Comparison of ENCODE assay signal across 1 cellular context in genomic region chr2:175913849-175914743, GRCh38.
TF ChIP-seq lines count a peak whose summit lies in the region.
"Not testable (repeated sequence)": the region's sequence is repeated elsewhere in the genome, so short reads cannot be mapped to it uniquely, and the experiment has no call there.

No MANE protein-coding gene starts in this region.

TF ChIP-seq in HepG2, 621 proteins besides CTCF, POLR2A, EP300 and RAD21 (continued from another document and continues in another):
- TF ChIP-seq ZNF501 (CRISPR knock-in tag; IDR thresholded peaks at IDR 0.05) (peak; percentile 78), DMAP1 (CRISPR knock-in tag; IDR thresholded peaks at IDR 0.05) (peak; percentile 84), SALL1 (CRISPR knock-in tag; IDR thresholded peaks at IDR 0.05) (peak; percentile 81), YEATS4 (CRISPR knock-in tag; IDR thresholded peaks at IDR 0.05; ENCODE audit: borderline replicate concordance) (peak; percentile 83), NCOR1 (IDR thresholded peaks at IDR 0.05; ENCODE audit: borderline replicate concordance, low read length) (peak; percentile 62; the same call in 1 of the 2 replicates), ZNF329 (CRISPR knock-in tag; IDR thresholded peaks at IDR 0.05; ENCODE audit: low read depth) (peak; percentile 75; the same call in 1 of the 2 replicates), NR2F6 (CRISPR knock-in tag; IDR thresholded peaks at IDR 0.05) (0 out of 2 replicates have a peak, but pooled peaks have one; percentile 46), SMC3 (IDR thresholded peaks at IDR 0.05; ENCODE audit: low read length) (peak; percentile 28; the same call in 1 of the 2 replicates), YEATS2 (CRISPR knock-in tag; IDR thresholded peaks at IDR 0.05; ENCODE audit: borderline replicate concordance) (peak; percentile 42; the same call in 1 of the 2 replicates), ZSCAN29 (CRISPR knock-in tag; conservative IDR thresholded peaks at IDR 0.05) (peak; percentile 77; the same call in 1 of the 2 replicates), HDAC2 (CRISPR knock-in tag; IDR thresholded peaks at IDR 0.05) (peak; percentile 44; the same call in 1 of the 2 replicates), FOXP4 (CRISPR knock-in tag; IDR thresholded peaks at IDR 0.05) (peak; percentile 93), ZKSCAN8 (CRISPR knock-in tag; IDR thresholded peaks at IDR 0.05; ENCODE audit: borderline replicate concordance) (peak; percentile 44; the same call in 1 of the 2 replicates), ZNF275 (CRISPR knock-in tag; IDR thresholded peaks at IDR 0.05; ENCODE audit: borderline replicate concordance) (peak; percentile 42; the same call in 1 of the 2 replicates), ZNF773 (CRISPR knock-in tag; IDR thresholded peaks at IDR 0.05; ENCODE audit: borderline replicate concordance) (0 out of 2 replicates have a peak, but pooled peaks have one; percentile 30), MTA1 (CRISPR knock-in tag; IDR thresholded peaks at IDR 0.05; ENCODE audit: borderline replicate concordance) (0 out of 2 replicates have a peak, but pooled peaks have one; percentile 38), FOXA1 (IDR thresholded peaks at IDR 0.05) (peak; percentile 53; the same call in 1 of the 2 replicates), FOXA1 (CRISPR knock-in tag; IDR thresholded peaks at IDR 0.05) (peak; percentile 91), ZGPAT (CRISPR knock-in tag; IDR thresholded peaks at IDR 0.05) (peak; percentile 84; the same call in 1 of the 2 replicates), NR0B2 (CRISPR knock-in tag; IDR thresholded peaks at IDR 0.05) (peak; percentile 56; the same call in 1 of the 2 replicates), ZNF256 (CRISPR knock-in tag; conservative IDR thresholded peaks at IDR 0.05) (0 out of 2 replicates have a peak, but pooled peaks have one; percentile 60), ARID2 (CRISPR knock-in tag; IDR thresholded peaks at IDR 0.05; ENCODE audit: borderline replicate concordance) (0 out of 2 replicates have a peak, but pooled peaks have one; percentile 55), ZBTB38 (CRISPR knock-in tag; IDR thresholded peaks at IDR 0.05) (peak; percentile 46), ZNF563 (CRISPR knock-in tag; IDR thresholded peaks at IDR 0.05) (peak; percentile 78; the same call in 1 of the 2 replicates), ZNF788 (CRISPR knock-in tag; IDR thresholded peaks at IDR 0.05; ENCODE audit: borderline replicate concordance) (peak; percentile 61; the same call in 1 of the 2 replicates), MIXL1 (CRISPR knock-in tag; IDR thresholded peaks at IDR 0.05) (peak; percentile 63; the same call in 1 of the 2 replicates), HOXD1 (CRISPR knock-in tag; IDR thresholded peaks at IDR 0.05) (peak; percentile 41; the same call in 1 of the 2 replicates), REPIN1 (CRISPR knock-in tag; IDR thresholded peaks at IDR 0.05; ENCODE audit: borderline replicate concordance, low read depth) (peak; percentile 81; the same call in 1 of the 2 replicates), ZNF747 (CRISPR knock-in tag; IDR thresholded peaks at IDR 0.05; ENCODE audit: borderline replicate concordance) (peak; percentile 72; the same call in 1 of the 2 replicates), ZSCAN20 (CRISPR knock-in tag; IDR thresholded peaks at IDR 0.05; ENCODE audit: borderline replicate concordance) (0 out of 2 replicates have a peak, but pooled peaks have one; percentile 54), ARID5B (CRISPR knock-in tag; IDR thresholded peaks at IDR 0.05) (peak; percentile 88), ZFX (CRISPR knock-in tag; IDR thresholded peaks at IDR 0.05; ENCODE audit: low read depth) (peak; percentile 39; the same call in 1 of the 2 replicates), EHMT2 (IDR thresholded peaks at IDR 0.05; ENCODE audit: borderline replicate concordance, low read depth, low read length) (peak; percentile 57; the same call in 1 of the 2 replicates), MTF2 (CRISPR knock-in tag; IDR thresholded peaks at IDR 0.05; ENCODE audit: borderline replicate concordance) (peak; percentile 55; the same call in 1 of the 2 replicates), ZNF567 (CRISPR knock-in tag; IDR thresholded peaks at IDR 0.05; ENCODE audit: borderline replicate concordance) (peak; percentile 96; the same call in 1 of the 2 replicates), RXRB (CRISPR knock-in tag; IDR thresholded peaks at IDR 0.05; ENCODE audit: borderline replicate concordance) (peak; percentile 76), POGZ (CRISPR knock-in tag; IDR thresholded peaks at IDR 0.05) (peak; percentile 84)
- TF ChIP-seq NR2F6 (IDR thresholded peaks at IDR 0.05) = not testable (repeated sequence)
- TF ChIP-seq, protein P1, sequence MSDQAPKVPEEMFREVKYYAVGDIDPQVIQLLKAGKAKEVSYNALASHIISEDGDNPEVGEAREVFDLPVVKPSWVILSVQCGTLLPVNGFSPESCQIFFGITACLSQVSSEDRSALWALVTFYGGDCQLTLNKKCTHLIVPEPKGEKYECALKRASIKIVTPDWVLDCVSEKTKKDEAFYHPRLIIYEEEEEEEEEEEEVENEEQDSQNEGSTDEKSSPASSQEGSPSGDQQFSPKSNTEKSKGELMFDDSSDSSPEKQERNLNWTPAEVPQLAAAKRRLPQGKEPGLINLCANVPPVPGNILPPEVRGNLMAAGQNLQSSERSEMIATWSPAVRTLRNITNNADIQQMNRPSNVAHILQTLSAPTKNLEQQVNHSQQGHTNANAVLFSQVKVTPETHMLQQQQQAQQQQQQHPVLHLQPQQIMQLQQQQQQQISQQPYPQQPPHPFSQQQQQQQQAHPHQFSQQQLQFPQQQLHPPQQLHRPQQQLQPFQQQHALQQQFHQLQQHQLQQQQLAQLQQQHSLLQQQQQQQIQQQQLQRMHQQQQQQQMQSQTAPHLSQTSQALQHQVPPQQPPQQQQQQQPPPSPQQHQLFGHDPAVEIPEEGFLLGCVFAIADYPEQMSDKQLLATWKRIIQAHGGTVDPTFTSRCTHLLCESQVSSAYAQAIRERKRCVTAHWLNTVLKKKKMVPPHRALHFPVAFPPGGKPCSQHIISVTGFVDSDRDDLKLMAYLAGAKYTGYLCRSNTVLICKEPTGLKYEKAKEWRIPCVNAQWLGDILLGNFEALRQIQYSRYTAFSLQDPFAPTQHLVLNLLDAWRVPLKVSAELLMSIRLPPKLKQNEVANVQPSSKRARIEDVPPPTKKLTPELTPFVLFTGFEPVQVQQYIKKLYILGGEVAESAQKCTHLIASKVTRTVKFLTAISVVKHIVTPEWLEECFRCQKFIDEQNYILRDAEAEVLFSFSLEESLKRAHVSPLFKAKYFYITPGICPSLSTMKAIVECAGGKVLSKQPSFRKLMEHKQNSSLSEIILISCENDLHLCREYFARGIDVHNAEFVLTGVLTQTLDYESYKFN (CRISPR knock-in tag; conservative IDR thresholded peaks at IDR 0.05) = peak; percentile 98
- TF ChIP-seq, protein P2, sequence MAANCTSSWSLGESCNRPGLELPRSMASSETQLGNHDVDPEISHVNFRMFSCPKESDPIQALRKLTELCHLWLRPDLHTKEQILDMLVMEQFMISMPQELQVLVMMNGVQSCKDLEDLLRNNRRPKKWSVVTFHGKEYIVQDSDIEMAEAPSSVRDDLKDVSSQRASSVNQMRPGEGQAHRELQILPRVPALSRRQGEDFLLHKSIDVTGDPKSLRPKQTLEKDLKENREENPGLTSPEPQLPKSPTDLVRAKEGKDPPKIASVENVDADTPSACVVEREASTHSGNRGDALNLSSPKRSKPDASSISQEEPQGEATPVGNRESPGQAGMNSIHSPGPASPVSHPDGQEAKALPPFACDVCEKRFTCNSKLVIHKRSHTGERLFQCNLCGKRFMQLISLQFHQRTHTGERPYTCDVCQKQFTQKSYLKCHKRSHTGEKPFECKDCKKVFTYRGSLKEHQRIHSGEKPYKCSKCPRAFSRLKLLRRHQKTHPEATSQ (CRISPR knock-in tag; IDR thresholded peaks at IDR 0.05; ENCODE audit: borderline replicate concordance) = peak; percentile 36; the same call in 1 of the 2 replicates
- TF ChIP-seq, protein P3, sequence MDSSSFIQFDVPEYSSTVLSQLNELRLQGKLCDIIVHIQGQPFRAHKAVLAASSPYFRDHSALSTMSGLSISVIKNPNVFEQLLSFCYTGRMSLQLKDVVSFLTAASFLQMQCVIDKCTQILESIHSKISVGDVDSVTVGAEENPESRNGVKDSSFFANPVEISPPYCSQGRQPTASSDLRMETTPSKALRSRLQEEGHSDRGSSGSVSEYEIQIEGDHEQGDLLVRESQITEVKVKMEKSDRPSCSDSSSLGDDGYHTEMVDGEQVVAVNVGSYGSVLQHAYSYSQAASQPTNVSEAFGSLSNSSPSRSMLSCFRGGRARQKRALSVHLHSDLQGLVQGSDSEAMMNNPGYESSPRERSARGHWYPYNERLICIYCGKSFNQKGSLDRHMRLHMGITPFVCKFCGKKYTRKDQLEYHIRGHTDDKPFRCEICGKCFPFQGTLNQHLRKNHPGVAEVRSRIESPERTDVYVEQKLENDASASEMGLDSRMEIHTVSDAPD (CRISPR knock-in tag; IDR thresholded peaks at IDR 0.05) = peak; percentile 73; the same call in 1 of the 2 replicates
- TF ChIP-seq, protein P4, sequence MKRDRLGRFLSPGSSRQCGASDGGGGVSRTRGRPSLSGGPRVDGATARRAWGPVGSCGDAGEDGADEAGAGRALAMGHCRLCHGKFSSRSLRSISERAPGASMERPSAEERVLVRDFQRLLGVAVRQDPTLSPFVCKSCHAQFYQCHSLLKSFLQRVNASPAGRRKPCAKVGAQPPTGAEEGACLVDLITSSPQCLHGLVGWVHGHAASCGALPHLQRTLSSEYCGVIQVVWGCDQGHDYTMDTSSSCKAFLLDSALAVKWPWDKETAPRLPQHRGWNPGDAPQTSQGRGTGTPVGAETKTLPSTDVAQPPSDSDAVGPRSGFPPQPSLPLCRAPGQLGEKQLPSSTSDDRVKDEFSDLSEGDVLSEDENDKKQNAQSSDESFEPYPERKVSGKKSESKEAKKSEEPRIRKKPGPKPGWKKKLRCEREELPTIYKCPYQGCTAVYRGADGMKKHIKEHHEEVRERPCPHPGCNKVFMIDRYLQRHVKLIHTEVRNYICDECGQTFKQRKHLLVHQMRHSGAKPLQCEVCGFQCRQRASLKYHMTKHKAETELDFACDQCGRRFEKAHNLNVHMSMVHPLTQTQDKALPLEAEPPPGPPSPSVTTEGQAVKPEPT (CRISPR knock-in tag; IDR thresholded peaks at IDR 0.05; ENCODE audit: low read depth) = 0 out of 2 replicates have a peak, but pooled peaks have one; percentile 66
